Comparison of ENCODE assay signal across 8 cellular contexts in genomic region chr18:8696749-8697211, GRCh38. TPM values are rescaled to one million over a fixed set of nuclear protein-coding genes. Genes with fewer than 3 reads are reported as not detected.
DNase-seq lines count a peak whose midpoint lies in the region; ATAC-seq and TF ChIP-seq lines count a peak whose summit lies in the region.

No MANE protein-coding gene starts in this region.

- peaks cover 25% of the 10 kb centered on the region for H3K4me1 Mint-ChIP-seq in HFFc6 (ENCODE audit: low read depth)

- H3K9me3 Mint-ChIP-seq in HFFc6 = no peaks in the 10 kb centered on the region

- H3K27me3 Mint-ChIP-seq in HFFc6 (ENCODE audit: insufficient read depth) = no peaks in the 10 kb centered on the region; the same call in none of the 2 replicates

- DNase-seq in EL = peak; percentile 64
- DNase-seq in HFFc6 = peak; percentile 36
- peak; percentile 36 for DNase-seq in NCI-H446 treated with DMSO at 0.1 percent for 48 hours (lab: John Stamatoyannopoulos, UW)
- DNase-seq in activated CD4-positive, alpha-beta T cell treated with anti-CD3 and anti-CD28 coated beads, Interleukin-2, amount 50 U/mL, for 1 hour = peak; percentile 74
- DNase-seq in dermis microvascular lymphatic vessel endothelial cell (ENCODE audit: low read depth in 2 of 2) = peak; percentile 18 to 60
- DNase-seq in medulla oblongata (ENCODE audit: extremely low spot score) = peak; percentile 74
- peak; percentile 54 for DNase-seq in stimulated activated CD8-positive, alpha-beta memory T cell treated with anti-CD3 and anti-CD28 coated beads, Interleukin-4, amount 100 ng/mL, for 24 hours (ENCODE audit: low read depth)

- no peak overlapping the region for H3K27ac Mint-ChIP-seq in HFFc6

- no peak overlapping the region for H3K4me3 Mint-ChIP-seq in HFFc6

- ATAC-seq in HG03139 (IDR thresholded peaks at IDR 0.05; ENCODE audit: unreplicated experiment) = no peak

- no peaks in the 10 kb centered on the region for H3K36me3 Mint-ChIP-seq in HFFc6 (ENCODE audit: low read depth)

- TF ChIP-seq CTCF in HFFc6 (IDR thresholded peaks at IDR 0.05) = peak; percentile 98

RNA-seq across cellular contexts. Expression of gene MTCL1, which starts 8.6 kb away (rescaled TPM):
- 10 to 100 TPM; 47.2 to 59.7 (median 55.3) TPM for total RNA-seq in HFFc6 (2021; fragmentation: NEBNext Ultra II Directional; extraction: Animal tissue kit (Norgen Biotek cat#: 25700))
- total RNA-seq in dermis microvascular lymphatic vessel endothelial cell = 3.1 and 5.6 TPM in 2 replicates
